In the genomic region with DNA sequence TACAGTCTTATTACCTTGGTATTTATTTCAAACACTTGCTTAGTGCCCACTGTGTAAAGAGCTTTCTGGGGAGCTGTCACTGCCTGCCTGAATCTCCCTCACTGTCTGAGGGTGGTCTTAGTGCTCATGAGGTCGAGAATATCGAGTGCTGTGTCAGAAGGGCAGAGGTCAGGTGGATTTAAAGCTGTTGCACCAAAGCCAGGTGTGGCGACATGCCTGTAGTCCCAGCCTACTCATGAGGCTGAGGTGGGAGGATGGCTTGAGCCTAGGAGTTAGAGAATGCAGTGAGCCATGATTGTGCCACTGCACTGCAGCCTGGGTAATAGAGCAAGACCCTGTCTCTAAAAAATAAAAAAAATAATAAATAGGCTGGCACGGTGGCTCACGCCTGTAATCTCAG, we compare ENCODE assay signal across 22 cellular contexts. TPM values are rescaled to one million over a fixed set of nuclear protein-coding genes. Genes with fewer than 3 reads are reported as not detected.
DNase-seq lines count a peak whose midpoint lies in the region; ATAC-seq and TF ChIP-seq lines count a peak whose summit lies in the region.
"Had no signal": no experiment of that assay in that cellular context is flagged by ENCODE, and none has a peak within 500 bp of the region (broad histone marks: within the 10 kb centered on the region; RNA-seq: fewer than 3 reads in every experiment).

No MANE protein-coding gene starts in this region.

- DNase-seq in T-helper 1 cell (no peak), nephron progenitor cell (no peak), kidney glomerular epithelial cell (lab: John Stamatoyannopoulos, UW) (no peak), right cardiac atrium (no peak), BE2C (no peak)
- no peak for DNase-seq in activated naive CD8-positive, alpha-beta T cell treated with anti-CD3 and anti-CD28 coated beads, Interleukin-2, amount 50 U/mL, for 24 hours
- DNase-seq: activated CD4-positive, alpha-beta T cell treated with anti-CD3 and anti-CD28 coated beads, Interleukin-2, amount 50 U/mL, for 1 hour; activated naive CD4-positive, alpha-beta T cell treated with anti-CD3 and anti-CD28 coated beads, Interleukin-2, amount 50 U/mL, for 16 hours; activated T-cell treated with anti-CD3 and anti-CD28 coated beads for 4 hours; cerebellar nuclear complex; effector CD4-positive, alpha-beta T cell; gastrocnemius medialis; NCI-H526; stimulated activated CD4-positive, alpha-beta T cell treated with anti-CD3 and anti-CD28 coated beads, Interleukin-1b, Interleukin-23, amount 100 ng/mL, for 48 hours; stimulated activated naive CD8-positive, alpha-beta T cell treated with anti-CD3 and anti-CD28 coated beads, Interleukin-15, Interleukin-2, amounts not matched to agents 100 U/mL and 50 U/mL, for 24 hours; thyroid gland had no signal

- H3K9me2 ChIP-seq in DOHH2 (replicated peaks; ENCODE audit: control insufficient read depth, low read length): no peaks in the 10 kb centered on the region

- 83% methylated on average over 5 of the region's 5 CpGs for WGBS in right cardiac atrium

- H3K27me3 ChIP-seq in DOHH2 (ENCODE audit: control insufficient read depth, low read length) (no peaks in the 10 kb centered on the region), right cardiac atrium (ENCODE audit: control insufficient read depth, insufficient read depth) (no peaks in the 10 kb centered on the region), BE2C (no peaks in the 10 kb centered on the region)
- H3K27me3 ChIP-seq: esophagus muscularis mucosa, gastrocnemius medialis, thyroid gland had no signal

- peak overlapping the region; percentile 78 for H3K27ac Mint-ChIP-seq in T-helper 1 cell treated with Interleukin-12 subunit alpha and Interleukin-12 subunit beta and Interleukin-4 antibody, amounts not matched to agents 30 μg/mL and 1 μg/mL, for 36 hours
- peak overlapping the region; percentile 37 for H3K27ac Mint-ChIP-seq in activated naive CD8-positive, alpha-beta T cell treated with anti-CD3 and anti-CD28 coated beads, Interleukin-2, amount 50 U/mL, for 24 hours
- H3K27ac Mint-ChIP-seq in nephron progenitor cell: peak overlapping the region; percentile 84

- H3K27ac ChIP-seq in DOHH2 (ENCODE audit: low read depth, low read length) (peak overlapping the region; percentile 76), right cardiac atrium (ENCODE audit: low read length) (no peak overlapping the region)
- H3K27ac ChIP-seq: 22Rv1, esophagus muscularis mucosa, gastrocnemius medialis, thyroid gland had no signal

- peak overlapping the region; percentile 49 for H3K4me3 ChIP-seq in DOHH2 (ENCODE audit: low read length)
- no peak overlapping the region for H3K4me3 ChIP-seq in right cardiac atrium (ENCODE audit: low read length)
- H3K4me3 ChIP-seq in BE2C (ENCODE audit: low read depth, low read length): no peak overlapping the region
- H3K4me3 ChIP-seq: esophagus muscularis mucosa, gastrocnemius medialis, thyroid gland had no signal

- peaks cover 91% of the 10 kb centered on the region for H3K79me2 ChIP-seq in DOHH2 (ENCODE audit: control insufficient read depth, low read length)

- H3K4me1 ChIP-seq in DOHH2 (ENCODE audit: control insufficient read depth, low read length): peaks cover 83% of the 10 kb centered on the region
- H3K4me1 ChIP-seq in right cardiac atrium (ENCODE audit: control insufficient read depth, insufficient read depth, low read length): no peaks in the 10 kb centered on the region
- H3K4me1 ChIP-seq in BE2C: no peaks in the 10 kb centered on the region
- H3K4me1 ChIP-seq: esophagus muscularis mucosa, thyroid gland had no signal

- peaks cover 45% of the 10 kb centered on the region for H3K4me1 Mint-ChIP-seq in T-helper 1 cell treated with Interleukin-12 subunit alpha and Interleukin-12 subunit beta and Interleukin-4 antibody, amounts not matched to agents 30 μg/mL and 1 μg/mL, for 36 hours (ENCODE audit: low read depth)
- H3K4me1 Mint-ChIP-seq in activated naive CD8-positive, alpha-beta T cell treated with anti-CD3 and anti-CD28 coated beads, Interleukin-2, amount 50 U/mL, for 24 hours: peaks cover 42% of the 10 kb centered on the region
- H3K4me1 Mint-ChIP-seq in nephron progenitor cell: peaks cover 13% of the 10 kb centered on the region

- H3K36me3 ChIP-seq in DOHH2 (ENCODE audit: control insufficient read depth, low read length) (peaks cover 58% of the 10 kb centered on the region), BE2C (no peaks in the 10 kb centered on the region)
- H3K36me3 ChIP-seq: gastrocnemius medialis, thyroid gland had no signal

- peaks cover 15% of the 10 kb centered on the region for H4K20me1 ChIP-seq in DOHH2 (ENCODE audit: control insufficient read depth, insufficient read depth, low read depth, low read length)

- no peak overlapping the region for H3K4me3 Mint-ChIP-seq in T-helper 1 cell treated with Interleukin-12 subunit alpha and Interleukin-12 subunit beta and Interleukin-4 antibody, amounts not matched to agents 30 μg/mL and 1 μg/mL, for 36 hours
- H3K4me3 Mint-ChIP-seq in activated naive CD8-positive, alpha-beta T cell treated with anti-CD3 and anti-CD28 coated beads, Interleukin-2, amount 50 U/mL, for 24 hours: peak overlapping the region; percentile 14
- no peak overlapping the region for H3K4me3 Mint-ChIP-seq in nephron progenitor cell
- H3K4me3 Mint-ChIP-seq: HFFc6 had no signal

- no peaks in the 10 kb centered on the region for H3K27me3 Mint-ChIP-seq in T-helper 1 cell treated with Interleukin-12 subunit alpha and Interleukin-12 subunit beta and Interleukin-4 antibody, amounts not matched to agents 30 μg/mL and 1 μg/mL, for 36 hours (ENCODE audit: low read depth)
- no peaks in the 10 kb centered on the region for H3K27me3 Mint-ChIP-seq in activated naive CD8-positive, alpha-beta T cell treated with anti-CD3 and anti-CD28 coated beads, Interleukin-2, amount 50 U/mL, for 24 hours
- peaks cover 4% of the 10 kb centered on the region for H3K27me3 Mint-ChIP-seq in nephron progenitor cell (ENCODE audit: low read depth, poor library complexity)
- H3K27me3 Mint-ChIP-seq: natural killer cell treated with Interleukin-12 subunit alpha and Interleukin-12 subunit beta and Interleukin-15 and Interleukin-18, amount 100 ng/mL, for 72 hours had no signal

- H3K9me3 Mint-ChIP-seq in T-helper 1 cell treated with Interleukin-12 subunit alpha and Interleukin-12 subunit beta and Interleukin-4 antibody, amounts not matched to agents 30 μg/mL and 1 μg/mL, for 36 hours: no peaks in the 10 kb centered on the region
- no peaks in the 10 kb centered on the region for H3K9me3 Mint-ChIP-seq in activated naive CD8-positive, alpha-beta T cell treated with anti-CD3 and anti-CD28 coated beads, Interleukin-2, amount 50 U/mL, for 24 hours
- peaks cover 51% of the 10 kb centered on the region for H3K9me3 Mint-ChIP-seq in nephron progenitor cell
- H3K9me3 Mint-ChIP-seq: HFFc6; natural killer cell treated with Interleukin-12 subunit alpha and Interleukin-12 subunit beta and Interleukin-15 and Interleukin-18, amount 100 ng/mL, for 72 hours had no signal

- no peak for TF ChIP-seq CTCF in DOHH2 (IDR thresholded peaks at IDR 0.05; ENCODE audit: low read depth, low read length, poor library complexity, severe bottlenecking)
- TF ChIP-seq CTCF in nephron progenitor cell (IDR thresholded peaks at IDR 0.05): no peak
- TF ChIP-seq CTCF in BE2C (IDR thresholded peaks at IDR 0.05; ENCODE audit: low read depth, low read length): no peak

- intact Hi-C loops in right cardiac atrium (cut with DNase I): no loop called here

- peaks cover 48% of the 10 kb centered on the region for H3F3A ChIP-seq in DOHH2 (ENCODE audit: control insufficient read depth, insufficient read depth)

- no peak for ATAC-seq in activated naive CD8-positive, alpha-beta T cell treated with anti-CD3 and anti-CD28 coated beads, Interleukin-2, amount 50 U/mL, for 24 hours
- ATAC-seq in right cardiac atrium: no peak
- ATAC-seq: gastrocnemius medialis had no signal

- H3K36me3 Mint-ChIP-seq in T-helper 1 cell treated with Interleukin-12 subunit alpha and Interleukin-12 subunit beta and Interleukin-4 antibody, amounts not matched to agents 30 μg/mL and 1 μg/mL, for 36 hours (ENCODE audit: low read depth): peaks cover 23% of the 10 kb centered on the region
- H3K36me3 Mint-ChIP-seq in activated naive CD8-positive, alpha-beta T cell treated with anti-CD3 and anti-CD28 coated beads, Interleukin-2, amount 50 U/mL, for 24 hours (ENCODE audit: low read depth): peaks cover 33% of the 10 kb centered on the region
- peaks cover 74% of the 10 kb centered on the region for H3K36me3 Mint-ChIP-seq in nephron progenitor cell (ENCODE audit: low read depth)
- H3K36me3 Mint-ChIP-seq: natural killer cell treated with Interleukin-12 subunit alpha and Interleukin-12 subunit beta and Interleukin-15 and Interleukin-18, amount 100 ng/mL, for 72 hours had no signal

- H3K4me2 ChIP-seq in DOHH2 (ENCODE audit: low read length): peak overlapping the region; percentile 61

- H3K9me3 ChIP-seq in DOHH2 (ENCODE audit: control insufficient read depth, insufficient read depth, low read length) (peaks cover 4% of the 10 kb centered on the region; the same call in 1 of the 2 replicates), right cardiac atrium (ENCODE audit: control insufficient read depth, low read length) (no peaks in the 10 kb centered on the region), BE2C (no peaks in the 10 kb centered on the region)
- H3K9me3 ChIP-seq: esophagus muscularis mucosa, gastrocnemius medialis, thyroid gland had no signal

RNA-seq across cellular contexts. Expression of a gene that starts 20.9 kb away (rescaled TPM):
- total RNA-seq in right cardiac atrium: 10 to 100 TPM; 26.4 to 37.0 (median 32.4) TPM
- 32.8 TPM for polyA plus RNA-seq in right cardiac atrium
- polyA plus RNA-seq in BE2C (2012; ENCODE audit: insufficient read depth, insufficient read length, low read depth): 42.7 TPM

RNA-seq across cellular contexts. Expression of a gene that starts 42.1 kb away (rescaled TPM):
- 1 to 10 TPM in 3 of 4 donors, under 1 TPM in 1; 0.91 to 3.0 (median 2.2) TPM for total RNA-seq in right cardiac atrium
- 0.70 TPM for polyA plus RNA-seq in right cardiac atrium
- polyA plus RNA-seq in BE2C (2012; ENCODE audit: insufficient read depth, insufficient read length, low read depth): not detected
- total RNA-seq: HFFc6 had no signal
